In genomic region chr3:59451800-59452741, GRCh38 we compare ENCODE assay signal across 1 cellular context.
TF ChIP-seq lines count a peak whose summit lies in the region.

No MANE protein-coding gene starts in this region.

TF ChIP-seq in GM23338, 12 proteins besides CTCF, POLR2A, EP300 and RAD21 (continued from another document):
- no peak for TF ChIP-seq ZNF462 (CRISPR knock-in tag; IDR thresholded peaks at IDR 0.05)
- no peak for TF ChIP-seq NANOG (IDR thresholded peaks at IDR 0.05; ENCODE audit: borderline replicate concordance)
- TF ChIP-seq POLR2AphosphoS5 (IDR thresholded peaks at IDR 0.05; ENCODE audit: low read depth), result no peak
- TF ChIP-seq ZNF331 (CRISPR knock-in tag; IDR thresholded peaks at IDR 0.05; ENCODE audit: low read depth), result no peak
- no peak for TF ChIP-seq CREB1 (CRISPR knock-in tag; IDR thresholded peaks at IDR 0.05; ENCODE audit: low read depth)
